Comparison of ENCODE assay signal across 8 cellular contexts in the genomic region with DNA sequence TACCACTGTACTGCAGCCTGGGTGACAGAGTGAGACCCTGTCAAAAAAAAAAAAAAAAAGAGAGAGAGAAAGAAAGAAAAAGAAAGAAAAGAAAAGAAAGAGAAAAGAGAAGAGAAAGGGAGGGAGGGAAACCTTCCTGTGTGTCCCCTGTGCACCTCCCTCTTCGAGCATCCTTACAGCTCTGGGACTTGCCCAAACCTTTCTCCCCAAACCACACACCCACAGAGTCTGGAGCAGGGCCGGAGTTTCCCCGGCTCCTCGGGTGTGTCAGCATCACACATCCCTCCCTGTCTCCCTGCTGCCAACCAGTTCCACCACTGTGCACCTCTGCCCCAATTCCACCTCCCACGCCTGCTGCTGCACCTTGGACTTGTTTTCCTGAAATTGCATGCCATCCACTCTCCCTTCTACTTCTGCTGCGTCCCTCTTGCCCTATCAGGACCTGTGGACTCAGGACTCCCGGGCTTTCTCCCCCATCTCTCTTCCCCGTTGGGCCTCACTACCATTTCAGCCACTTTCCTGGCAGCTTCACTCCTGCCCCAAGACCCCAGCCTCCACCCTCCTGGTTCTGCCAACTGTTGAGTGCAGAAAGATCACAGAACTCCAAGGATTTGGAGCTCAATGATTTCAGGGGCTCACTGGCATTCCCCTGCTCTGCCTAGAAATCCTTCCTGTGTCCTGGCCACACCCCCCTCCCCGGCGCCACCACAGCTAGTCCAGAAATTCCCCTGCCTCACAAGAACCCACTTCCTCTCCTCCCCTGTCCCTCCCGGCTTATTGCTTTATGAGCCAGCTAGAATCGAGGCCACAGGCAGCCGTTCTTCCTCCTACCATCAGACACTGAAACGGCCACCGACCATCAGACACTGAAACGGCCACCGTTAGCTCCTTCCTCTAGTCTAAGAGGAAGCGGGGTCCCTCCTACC. TPM values are rescaled to one million over a fixed set of nuclear protein-coding genes. Genes with fewer than 3 reads are reported as not detected.
DNase-seq lines count a peak whose midpoint lies in the region; ATAC-seq, FAIRE-seq and TF ChIP-seq lines count a peak whose summit lies in the region.

No MANE protein-coding gene starts in this region.

- H3K36me3 ChIP-seq in adipocyte (ENCODE audit: control insufficient read depth, insufficient read depth, low read length, severe bottlenecking) (peaks cover 7% of the 10 kb centered on the region), HepG2 (replicated peaks in 1 of 2; ENCODE audit: control insufficient read depth in 1 of 2, insufficient read depth in 2 of 2, low read length in 2 of 2) (peaks cover under 1 to 3% of the 10 kb centered on the region in 2 experiments; a peak in 2 of 5 replicates), upper lobe of right lung (peaks cover 11% of the 10 kb centered on the region), ascending aorta (peaks cover 4 to 6% of the 10 kb centered on the region in 2 donors)

- ATAC-seq in HepG2: peak; percentile 77
- peak; percentile 76 for ATAC-seq in upper lobe of right lung
- ATAC-seq in HG02763 (IDR thresholded peaks at IDR 0.05; ENCODE audit: unreplicated experiment): no peak
- ATAC-seq in HG03280 (IDR thresholded peaks at IDR 0.05; ENCODE audit: unreplicated experiment): no peak

- H4K20me1 ChIP-seq in HepG2 (ENCODE audit: insufficient read depth, low read length): no peaks in the 10 kb centered on the region

- TF ChIP-seq POLR2A in HepG2 (IDR thresholded peaks at IDR 0.05; ENCODE audit: insufficient read depth in 1 of 2, low read depth in 2 of 2, low read length in 2 of 2): peak; percentile 39 to 69; a peak in 2 of 4 replicates

- DNase-seq in GM12865 (ENCODE audit: low read depth) (peak; percentile 84), NOMO-1 treated with DMSO at 0.1 percent for 48 hours (lab: John Stamatoyannopoulos, UW; ENCODE audit: unreplicated experiment) (peak; percentile 64), adipocyte (ENCODE audit: low read depth) (peak; percentile 47), HepG2 (ENCODE audit: low spot score) (peak; percentile 94), upper lobe of right lung (peak; percentile 85), ascending aorta (ENCODE audit: low spot score in 2 of 2) (no peak)

- H3K27me3 ChIP-seq in adipocyte (replicated peaks; ENCODE audit: control insufficient read depth, insufficient read depth, low read length): no peaks in the 10 kb centered on the region
- H3K27me3 ChIP-seq in HepG2 (ENCODE audit: control insufficient read depth in 1 of 2, insufficient read depth in 2 of 2, low read length in 2 of 2): no peaks in the 10 kb centered on the region
- H3K27me3 ChIP-seq in upper lobe of right lung: no peaks in the 10 kb centered on the region
- H3K27me3 ChIP-seq in ascending aorta: no peaks in the 10 kb centered on the region

- H3K9ac ChIP-seq in adipocyte (ENCODE audit: low read length): peak overlapping the region; percentile 45
- peak overlapping the region; percentile 74 for H3K9ac ChIP-seq in HepG2 (ENCODE audit: insufficient read depth, low read depth, low read length)

- H3K79me2 ChIP-seq in HepG2 (ENCODE audit: insufficient read depth, low read length): no peaks in the 10 kb centered on the region

- no peak for TF ChIP-seq RAD21 in HepG2 (CRISPR knock-in tag; IDR thresholded peaks at IDR 0.05)

- H3K4me3 ChIP-seq in GM12865 (ENCODE audit: low read depth, low read length): no peak overlapping the region
- H3K4me3 ChIP-seq in adipocyte (ENCODE audit: low read length): no peak overlapping the region
- peak overlapping the region; percentile 37 to 61 (median 49) for H3K4me3 ChIP-seq in HepG2 (replicated peaks in 1 of 3; ENCODE audit: insufficient read depth in 1 of 3, low read depth in 2 of 3, low read length in 3 of 3)
- no peak overlapping the region for H3K4me3 ChIP-seq in upper lobe of right lung
- no peak overlapping the region for H3K4me3 ChIP-seq in ascending aorta

- FAIRE-seq in HepG2 (lab: Jason Lieb, UNC): peak; percentile 86

- no peak overlapping the region for H2AFZ ChIP-seq in HepG2 (ENCODE audit: low read length)

- TF ChIP-seq CTCF in GM12865 (IDR thresholded peaks at IDR 0.05; ENCODE audit: insufficient read depth, low read depth, low read length, missing control alignments) (no peak), HepG2 (CRISPR knock-in tag; IDR thresholded peaks at IDR 0.05) (peak; percentile 21; the same call in 1 of the 2 replicates), upper lobe of right lung (IDR thresholded peaks at IDR 0.05) (no peak), ascending aorta (IDR thresholded peaks at IDR 0.05) (no peak)

- 3% methylated on average over 18 of the region's 18 CpGs for WGBS in HepG2 (ENCODE audit: low lambda C conversion rate)

- in situ Hi-C loops in HepG2 (cut with HindIII; ENCODE audit: extremely low pct_ligation_motif_present, low pct_unique_long_range_greater_than_20kb): no loop called here

- no TSS peak for BruUV-seq in HepG2 (replicated peaks; lab: Mats Ljungman, UMichigan)

- H3K4me2 ChIP-seq in HepG2 (ENCODE audit: low read depth, low read length): peak overlapping the region; percentile 86

- intact Hi-C loops in HepG2 (cut with micrococcal nuclease; ENCODE audit: unreplicated experiment) (loop anchor here (5.0 kb wide), 1 partner anchor 55 kb away; a partner anchor contains a TSS), upper lobe of right lung (cut with DNase I) (no loop called here), ascending aorta (cut with DNase I) (no loop called here)

- CTCF ChIA-PET in HepG2 (lab: Yijun Ruan, JAX; ENCODE audit: low intra/inter-chr PET ratio, low total read pairs): no interaction called here

- H3K27ac ChIP-seq in HepG2 (ENCODE audit: extremely low read length, insufficient read depth, low read length) (peak overlapping the region; percentile 94), upper lobe of right lung (peak overlapping the region; percentile 40), ascending aorta (no peak overlapping the region)

- POLR2A ChIA-PET in HepG2 (lab: Yijun Ruan, JAX): interaction anchor here (0.7 to 14.3 kb wide), 22 partner anchors 8 to 502 kb away, joined by 3 to 481 read pairs (median 6); a partner anchor contains a TSS

- peaks cover 32% of the 10 kb centered on the region for H3K4me1 ChIP-seq in adipocyte (ENCODE audit: control insufficient read depth, insufficient read depth, low read length)
- peaks cover 91% of the 10 kb centered on the region for H3K4me1 ChIP-seq in HepG2 (ENCODE audit: insufficient read depth, low read length)
- peaks cover 13% of the 10 kb centered on the region for H3K4me1 ChIP-seq in upper lobe of right lung
- H3K4me1 ChIP-seq in ascending aorta: no peaks in the 10 kb centered on the region

- TF ChIP-seq EP300 in HepG2 (IDR thresholded peaks at IDR 0.05; ENCODE audit: low read depth in 2 of 2, low read length in 2 of 2) (peak in 1 of 2 experiments; percentile 80; a peak in 2 of 4 replicates), HepG2 (CRISPR knock-in tag; IDR thresholded peaks at IDR 0.05; ENCODE audit: borderline replicate concordance) (peak; percentile 84)

- H3K9me3 ChIP-seq in adipocyte (ENCODE audit: control insufficient read depth, low read length) (no peaks in the 10 kb centered on the region), HepG2 (ENCODE audit: low read length) (no peaks in the 10 kb centered on the region), upper lobe of right lung (no peaks in the 10 kb centered on the region), ascending aorta (no peaks in the 10 kb centered on the region)

RNA-seq across cellular contexts. Expression of a gene that starts 3.7 kb away (rescaled TPM):
- total RNA-seq in HepG2 (2016; rRNA removed; fragmentation: Illumina TruSeq; extraction: Trizol): 2.0 and 5.8 TPM in 2 replicates
- 1.8 and 2.5 TPM in 2 replicates for total RNA-seq in HepG2 (2016; cell fraction: cytosol; rRNA removed; fragmentation: Illumina TruSeq; extraction: Trizol; ENCODE audit: low read depth)
- total RNA-seq in HepG2 (2016; cell fraction: insoluble cytoplasmic fraction; rRNA removed; fragmentation: Illumina TruSeq; extraction: Trizol): 1.6 and 5.0 TPM in 2 replicates
- total RNA-seq in HepG2 (2016; cell fraction: membrane; rRNA removed; fragmentation: Illumina TruSeq; extraction: Trizol): 2.3 TPM in 2 replicates
- total RNA-seq in HepG2 (2016; cell fraction: nucleus; rRNA removed; fragmentation: Illumina TruSeq; extraction: Trizol): 7.8 and 9.0 TPM in 2 replicates
- polyA plus RNA-seq in HepG2 (2011; rRNA removed): 11.4 and 18.0 TPM in 2 replicates
- 5.4 and 6.1 TPM in 2 replicates for polyA plus RNA-seq in HepG2 (2011; cell fraction: cytosol; rRNA removed)
- 90.2 and 107 TPM in 2 replicates for polyA plus RNA-seq in HepG2 (2011; cell fraction: nucleus; rRNA removed)
- polyA plus RNA-seq in HepG2 (2012): 10.2 and 11.2 TPM in 2 replicates
- polyA plus RNA-seq in HepG2 (2016; cell fraction: cytosol; fragmentation: Illumina TruSeq; extraction: Trizol; ENCODE audit: low read depth): 0.93 and 1.5 TPM in 2 replicates
- 1.1 and 1.4 TPM in 2 replicates for polyA plus RNA-seq in HepG2 (2016; cell fraction: insoluble cytoplasmic fraction; fragmentation: Illumina TruSeq; extraction: Trizol; ENCODE audit: low read depth)
- 1.8 and 2.0 TPM in 2 replicates for polyA plus RNA-seq in HepG2 (2016; cell fraction: membrane; fragmentation: Illumina TruSeq; extraction: Trizol; ENCODE audit: low read depth)
- 29.8 and 32.4 TPM in 2 replicates for polyA plus RNA-seq in HepG2 (2016; cell fraction: nucleus; fragmentation: Illumina TruSeq; extraction: Trizol; ENCODE audit: insufficient read depth, low read depth)
- 0.84 and 2.9 TPM in 2 replicates for polyA minus RNA-seq in HepG2 (2011; rRNA and poly(A)+ RNA removed; ENCODE audit: low replicate concordance)
- polyA minus RNA-seq in HepG2 (2011; cell fraction: cytosol; rRNA and poly(A)+ RNA removed): 0.62 and 1.3 TPM in 2 replicates
- polyA minus RNA-seq in HepG2 (2011; cell fraction: nucleus; rRNA and poly(A)+ RNA removed): 4.0 and 7.6 TPM in 2 replicates
- total RNA-seq in upper lobe of right lung: 9.6 TPM
- total RNA-seq in ascending aorta: 2.1 TPM

RNA-seq across cellular contexts. Expression of a gene that starts 17.9 kb away (rescaled TPM):
- 14.7 and 18.0 TPM in 2 replicates for total RNA-seq in HepG2 (2016; rRNA removed; fragmentation: Illumina TruSeq; extraction: Trizol)
- total RNA-seq in HepG2 (2016; cell fraction: cytosol; rRNA removed; fragmentation: Illumina TruSeq; extraction: Trizol; ENCODE audit: low read depth): 26.3 and 36.8 TPM in 2 replicates
- 13.8 and 19.0 TPM in 2 replicates for total RNA-seq in HepG2 (2016; cell fraction: insoluble cytoplasmic fraction; rRNA removed; fragmentation: Illumina TruSeq; extraction: Trizol)
- total RNA-seq in HepG2 (2016; cell fraction: membrane; rRNA removed; fragmentation: Illumina TruSeq; extraction: Trizol): 38.9 and 47.5 TPM in 2 replicates
- total RNA-seq in HepG2 (2016; cell fraction: nucleus; rRNA removed; fragmentation: Illumina TruSeq; extraction: Trizol): 9.0 and 10.9 TPM in 2 replicates
- 21.3 and 29.4 TPM in 2 replicates for polyA plus RNA-seq in HepG2 (2011; rRNA removed)
- 20.7 and 26.7 TPM in 2 replicates for polyA plus RNA-seq in HepG2 (2011; cell fraction: cytosol; rRNA removed)
- polyA plus RNA-seq in HepG2 (2011; cell fraction: nucleus; rRNA removed): 68.4 and 69.7 TPM in 2 replicates
- polyA plus RNA-seq in HepG2 (2012): 17.2 and 19.1 TPM in 2 replicates
- 36.8 and 50.4 TPM in 2 replicates for polyA plus RNA-seq in HepG2 (2016; cell fraction: cytosol; fragmentation: Illumina TruSeq; extraction: Trizol; ENCODE audit: low read depth)
- polyA plus RNA-seq in HepG2 (2016; cell fraction: insoluble cytoplasmic fraction; fragmentation: Illumina TruSeq; extraction: Trizol; ENCODE audit: low read depth): 17.0 and 17.1 TPM in 2 replicates
- 37.6 and 44.5 TPM in 2 replicates for polyA plus RNA-seq in HepG2 (2016; cell fraction: membrane; fragmentation: Illumina TruSeq; extraction: Trizol; ENCODE audit: low read depth)
- 23.5 and 24.6 TPM in 2 replicates for polyA plus RNA-seq in HepG2 (2016; cell fraction: nucleus; fragmentation: Illumina TruSeq; extraction: Trizol; ENCODE audit: insufficient read depth, low read depth)
- polyA minus RNA-seq in HepG2 (2011; rRNA and poly(A)+ RNA removed; ENCODE audit: low replicate concordance): 12.3 and 13.2 TPM in 2 replicates
- polyA minus RNA-seq in HepG2 (2011; cell fraction: cytosol; rRNA and poly(A)+ RNA removed): 3.3 and 7.8 TPM in 2 replicates
- 6.5 and 7.1 TPM in 2 replicates for polyA minus RNA-seq in HepG2 (2011; cell fraction: nucleus; rRNA and poly(A)+ RNA removed)
- 10.9 TPM for total RNA-seq in upper lobe of right lung
- 33.6 TPM for total RNA-seq in ascending aorta

RNA-seq across cellular contexts. Expression of a gene that starts 18.0 kb away (rescaled TPM):
- 120 and 156 TPM in 2 replicates for total RNA-seq in HepG2 (2016; rRNA removed; fragmentation: Illumina TruSeq; extraction: Trizol)
- total RNA-seq in HepG2 (2016; cell fraction: cytosol; rRNA removed; fragmentation: Illumina TruSeq; extraction: Trizol; ENCODE audit: low read depth): 10.7 and 14.1 TPM in 2 replicates
- 117 and 150 TPM in 2 replicates for total RNA-seq in HepG2 (2016; cell fraction: insoluble cytoplasmic fraction; rRNA removed; fragmentation: Illumina TruSeq; extraction: Trizol)
- 29.9 and 30.7 TPM in 2 replicates for total RNA-seq in HepG2 (2016; cell fraction: membrane; rRNA removed; fragmentation: Illumina TruSeq; extraction: Trizol)
- 86.5 and 102 TPM in 2 replicates for total RNA-seq in HepG2 (2016; cell fraction: nucleus; rRNA removed; fragmentation: Illumina TruSeq; extraction: Trizol)
- polyA plus RNA-seq in HepG2 (2011; rRNA removed): 84.2 and 86.4 TPM in 2 replicates
- 56.8 and 64.7 TPM in 2 replicates for polyA plus RNA-seq in HepG2 (2011; cell fraction: cytosol; rRNA removed)
- polyA plus RNA-seq in HepG2 (2011; cell fraction: nucleus; rRNA removed): 77.2 and 84.5 TPM in 2 replicates
- polyA plus RNA-seq in HepG2 (2012): 59.6 and 89.0 TPM in 2 replicates
- polyA plus RNA-seq in HepG2 (2016; cell fraction: cytosol; fragmentation: Illumina TruSeq; extraction: Trizol; ENCODE audit: low read depth): 5.3 and 5.6 TPM in 2 replicates
- polyA plus RNA-seq in HepG2 (2016; cell fraction: insoluble cytoplasmic fraction; fragmentation: Illumina TruSeq; extraction: Trizol; ENCODE audit: low read depth): 71.5 and 71.7 TPM in 2 replicates
- polyA plus RNA-seq in HepG2 (2016; cell fraction: membrane; fragmentation: Illumina TruSeq; extraction: Trizol; ENCODE audit: low read depth): 8.6 and 11.1 TPM in 2 replicates
- polyA plus RNA-seq in HepG2 (2016; cell fraction: nucleus; fragmentation: Illumina TruSeq; extraction: Trizol; ENCODE audit: insufficient read depth, low read depth): 66.2 and 73.5 TPM in 2 replicates
- 73.6 and 303 TPM in 2 replicates for polyA minus RNA-seq in HepG2 (2011; rRNA and poly(A)+ RNA removed; ENCODE audit: low replicate concordance)
- 201 and 237 TPM in 2 replicates for polyA minus RNA-seq in HepG2 (2011; cell fraction: cytosol; rRNA and poly(A)+ RNA removed)
- 162 and 215 TPM in 2 replicates for polyA minus RNA-seq in HepG2 (2011; cell fraction: nucleus; rRNA and poly(A)+ RNA removed)
- 75.2 TPM for total RNA-seq in upper lobe of right lung
- total RNA-seq in ascending aorta: 18.5 TPM

RNA-seq across cellular contexts. Expression of a gene that starts 30.2 kb away (rescaled TPM):
- total RNA-seq in HepG2 (2016; rRNA removed; fragmentation: Illumina TruSeq; extraction: Trizol) (3.6 and 8.2 TPM in 2 replicates), upper lobe of right lung (46.8 TPM), ascending aorta (not detected)
- total RNA-seq in HepG2 (2016; cell fraction: cytosol; rRNA removed; fragmentation: Illumina TruSeq; extraction: Trizol; ENCODE audit: low read depth): 1.1 and 1.8 TPM in 2 replicates
- total RNA-seq in HepG2 (2016; cell fraction: insoluble cytoplasmic fraction; rRNA removed; fragmentation: Illumina TruSeq; extraction: Trizol): 2.4 and 9.2 TPM in 2 replicates
- total RNA-seq in HepG2 (2016; cell fraction: membrane; rRNA removed; fragmentation: Illumina TruSeq; extraction: Trizol): 1.1 and 1.4 TPM in 2 replicates
- 8.8 and 9.0 TPM in 2 replicates for total RNA-seq in HepG2 (2016; cell fraction: nucleus; rRNA removed; fragmentation: Illumina TruSeq; extraction: Trizol)
- polyA plus RNA-seq in HepG2 (2011; rRNA removed): 2.1 and 4.3 TPM in 2 replicates
- polyA plus RNA-seq in HepG2 (2011; cell fraction: cytosol; rRNA removed): 0.99 and 1.4 TPM in 2 replicates
- 26.0 and 30.5 TPM in 2 replicates for polyA plus RNA-seq in HepG2 (2011; cell fraction: nucleus; rRNA removed)
- 3.9 and 4.6 TPM in 2 replicates for polyA plus RNA-seq in HepG2 (2012)
- polyA plus RNA-seq in HepG2 (2016; cell fraction: cytosol; fragmentation: Illumina TruSeq; extraction: Trizol; ENCODE audit: low read depth): 0.88 and 1.3 TPM in 2 replicates
- 2.9 and 4.4 TPM in 2 replicates for polyA plus RNA-seq in HepG2 (2016; cell fraction: insoluble cytoplasmic fraction; fragmentation: Illumina TruSeq; extraction: Trizol; ENCODE audit: low read depth)
- 1.0 and 1.6 TPM in 2 replicates for polyA plus RNA-seq in HepG2 (2016; cell fraction: membrane; fragmentation: Illumina TruSeq; extraction: Trizol; ENCODE audit: low read depth)
- polyA plus RNA-seq in HepG2 (2016; cell fraction: nucleus; fragmentation: Illumina TruSeq; extraction: Trizol; ENCODE audit: insufficient read depth, low read depth): 26.6 and 28.0 TPM in 2 replicates
- 3.4 and 3.8 TPM in 2 replicates for polyA minus RNA-seq in HepG2 (2011; rRNA and poly(A)+ RNA removed; ENCODE audit: low replicate concordance)
- 3.0 TPM in 2 replicates for polyA minus RNA-seq in HepG2 (2011; cell fraction: cytosol; rRNA and poly(A)+ RNA removed)
- 4.9 and 7.6 TPM in 2 replicates for polyA minus RNA-seq in HepG2 (2011; cell fraction: nucleus; rRNA and poly(A)+ RNA removed)

RNA-seq across cellular contexts. Expression of a gene that starts 56.1 kb away (rescaled TPM):
- total RNA-seq in HepG2 (2016; rRNA removed; fragmentation: Illumina TruSeq; extraction: Trizol): 3.5 and 8.1 TPM in 2 replicates
- 9.1 and 11.4 TPM in 2 replicates for total RNA-seq in HepG2 (2016; cell fraction: cytosol; rRNA removed; fragmentation: Illumina TruSeq; extraction: Trizol; ENCODE audit: low read depth)
- total RNA-seq in HepG2 (2016; cell fraction: insoluble cytoplasmic fraction; rRNA removed; fragmentation: Illumina TruSeq; extraction: Trizol): 2.6 and 8.5 TPM in 2 replicates
- total RNA-seq in HepG2 (2016; cell fraction: membrane; rRNA removed; fragmentation: Illumina TruSeq; extraction: Trizol): 4.8 and 6.0 TPM in 2 replicates
- 10.2 TPM in 2 replicates for total RNA-seq in HepG2 (2016; cell fraction: nucleus; rRNA removed; fragmentation: Illumina TruSeq; extraction: Trizol)
- polyA plus RNA-seq in HepG2 (2011; rRNA removed): 2.4 and 2.7 TPM in 2 replicates
- polyA plus RNA-seq in HepG2 (2011; cell fraction: cytosol; rRNA removed): 0.77 and 1.5 TPM in 2 replicates
- 17.0 and 21.4 TPM in 2 replicates for polyA plus RNA-seq in HepG2 (2011; cell fraction: nucleus; rRNA removed)
- 1.5 and 1.6 TPM in 2 replicates for polyA plus RNA-seq in HepG2 (2012)
- 1.0 and 1.8 TPM in 2 replicates for polyA plus RNA-seq in HepG2 (2016; cell fraction: cytosol; fragmentation: Illumina TruSeq; extraction: Trizol; ENCODE audit: low read depth)
- polyA plus RNA-seq in HepG2 (2016; cell fraction: insoluble cytoplasmic fraction; fragmentation: Illumina TruSeq; extraction: Trizol; ENCODE audit: low read depth): 1.8 and 3.2 TPM in 2 replicates
- polyA plus RNA-seq in HepG2 (2016; cell fraction: membrane; fragmentation: Illumina TruSeq; extraction: Trizol; ENCODE audit: low read depth): 1.5 and 2.3 TPM in 2 replicates
- polyA plus RNA-seq in HepG2 (2016; cell fraction: nucleus; fragmentation: Illumina TruSeq; extraction: Trizol; ENCODE audit: insufficient read depth, low read depth): 19.0 and 21.2 TPM in 2 replicates
- polyA minus RNA-seq in HepG2 (2011; rRNA and poly(A)+ RNA removed; ENCODE audit: low replicate concordance): 2.2 and 13.0 TPM in 2 replicates
- polyA minus RNA-seq in HepG2 (2011; cell fraction: cytosol; rRNA and poly(A)+ RNA removed): 1.2 and 2.1 TPM in 2 replicates
- 6.3 and 6.5 TPM in 2 replicates for polyA minus RNA-seq in HepG2 (2011; cell fraction: nucleus; rRNA and poly(A)+ RNA removed)
- total RNA-seq in upper lobe of right lung: 11.3 TPM
- 8.9 TPM for total RNA-seq in ascending aorta

Comparison
In these comparisons a context has a peak if more than half of its experiments do, and no peak if none do; other contexts are left out.
1. DNase-seq: peak in GM12865 (single experiment), NOMO-1 treated with DMSO at 0.1 percent for 48 hours (single experiment), adipocyte (single experiment), HepG2 (single experiment) and upper lobe of right lung (single experiment); none in ascending aorta (0 of 2).
2. H3K4me3 ChIP-seq: peak in HepG2 (3 of 3); none in GM12865 (single experiment), adipocyte (single experiment), upper lobe of right lung (single experiment) and ascending aorta (0 of 2).
3. ATAC-seq: peak in HepG2 (single experiment) and upper lobe of right lung (single experiment); none in HG02763 (single experiment) and HG03280 (single experiment).
4. H3K27ac ChIP-seq: peak in HepG2 (single experiment) and upper lobe of right lung (single experiment); none in ascending aorta (0 of 2).